ENCODE assay signal across 11 cellular contexts in genomic region chr5:91151947-91152346, GRCh38.
DNase-seq lines count a peak whose midpoint lies in the region; TF ChIP-seq lines count a peak whose summit lies in the region.
"Had no signal": no experiment of that assay in that cellular context is flagged by ENCODE, and none has a peak within 500 bp of the region (broad histone marks: within the 10 kb centered on the region; RNA-seq: fewer than 3 reads in every experiment).

No MANE protein-coding gene starts in this region.

- H3K27me3 ChIP-seq in AG04450 (ENCODE audit: control insufficient read depth, insufficient read depth, low read length), result no peaks in the 10 kb centered on the region
- H3K27me3 ChIP-seq in mesenchymal stem cell (ENCODE audit: control insufficient read depth in 1 of 2, insufficient read depth in 1 of 2, low read length in 2 of 2), result no peaks in the 10 kb centered on the region

- H3K27me3 Mint-ChIP-seq in nephron progenitor cell (ENCODE audit: low read depth, poor library complexity), result peaks cover 3% of the 10 kb centered on the region

- peaks cover 2% of the 10 kb centered on the region for H3K4me1 ChIP-seq in mesenchymal stem cell (ENCODE audit: control insufficient read depth, insufficient read depth, low read depth, low read length)

- no peak overlapping the region for H4K8ac ChIP-seq in mesenchymal stem cell (ENCODE audit: low read length)

- no peaks in the 10 kb centered on the region for H3K36me3 ChIP-seq in mesenchymal stem cell (ENCODE audit: control insufficient read depth in 1 of 2, insufficient read depth in 2 of 2, low read depth in 1 of 2, low read length in 2 of 2)

- no peak overlapping the region for H2AK5ac ChIP-seq in mesenchymal stem cell (ENCODE audit: low read length, severe bottlenecking)

- H3K23ac ChIP-seq in mesenchymal stem cell (ENCODE audit: low read length in 2 of 2), result no peak overlapping the region

- H3K9me3 Mint-ChIP-seq in nephron progenitor cell, result peaks cover 14% of the 10 kb centered on the region
- H3K9me3 Mint-ChIP-seq: activated CD4-positive, alpha-beta T cell treated with anti-CD3 and anti-CD28 coated beads, Interleukin-2, amount 10 ng/mL, durations not matched to agents 24 days and 14 days had no signal

- H2BK5ac ChIP-seq in mesenchymal stem cell (ENCODE audit: low read depth, low read length, poor library complexity, severe bottlenecking), result no peak overlapping the region

- no peak overlapping the region for H2BK12ac ChIP-seq in mesenchymal stem cell (ENCODE audit: low read length in 2 of 2)

- H3K4me2 ChIP-seq in mesenchymal stem cell (ENCODE audit: low read length, poor library complexity, severe bottlenecking), result no peak overlapping the region

- no peak overlapping the region for H2AFZ ChIP-seq in mesenchymal stem cell (ENCODE audit: low read depth, low read length)

- H3K4ac ChIP-seq in mesenchymal stem cell (ENCODE audit: low read depth in 1 of 2, low read length in 2 of 2), result no peak overlapping the region

- DNase-seq in AG04450 (ENCODE audit: low read depth, low spot score) (peak; percentile 76), NB4 (ENCODE audit: low read depth) (peak; percentile 23), coronary artery (ENCODE audit: low spot score) (peak; percentile 81), mesenchymal stem cell (peak; percentile 88), NCI-H146 (lab: John Stamatoyannopoulos, UW) (no peak), MV-4-11 (lab: John Stamatoyannopoulos, UW) (no peak), nephron progenitor cell (no peak), SW480 (ENCODE audit: low spot score) (no peak)
- DNase-seq: activated CD4-positive, alpha-beta T cell treated with anti-CD3 and anti-CD28 coated beads, Interleukin-2, amount 10 ng/mL, durations not matched to agents 24 days and 14 days; CD8-positive, alpha-beta memory T cell; stimulated activated CD4-positive, alpha-beta T cell treated with anti-CD3 and anti-CD28 coated beads, Interleukin-4, amount 100 ng/mL, for 1 hour had no signal

- no peak overlapping the region for H2BK15ac ChIP-seq in mesenchymal stem cell (ENCODE audit: low read depth, poor library complexity, severe bottlenecking)

- H2BK120ac ChIP-seq in mesenchymal stem cell (ENCODE audit: low read depth, low read length), result no peak overlapping the region

- H3K4me1 Mint-ChIP-seq in nephron progenitor cell, result peaks cover 5% of the 10 kb centered on the region
- H3K4me1 Mint-ChIP-seq: CD8-positive, alpha-beta memory T cell had no signal

- no peaks in the 10 kb centered on the region for H3K79me1 ChIP-seq in mesenchymal stem cell (replicated peaks; ENCODE audit: low read length, poor library complexity, severe bottlenecking)

- H3K9me3 ChIP-seq in AG04450 (ENCODE audit: control insufficient read depth, insufficient read depth, low read length) (peaks cover 6% of the 10 kb centered on the region), mesenchymal stem cell (ENCODE audit: control insufficient read depth, low read length) (no peaks in the 10 kb centered on the region)

- H3K27ac Mint-ChIP-seq in nephron progenitor cell, result no peak overlapping the region
- H3K27ac Mint-ChIP-seq: activated CD4-positive, alpha-beta T cell treated with anti-CD3 and anti-CD28 coated beads, Interleukin-2, amount 10 ng/mL, durations not matched to agents 24 days and 14 days; CD8-positive, alpha-beta memory T cell had no signal

- no peak for TF ChIP-seq CTCF in AG04450 (IDR thresholded peaks at IDR 0.05; ENCODE audit: low read depth, low read length)
- TF ChIP-seq CTCF in NB4 (IDR thresholded peaks at IDR 0.05; ENCODE audit: low read depth, low read length), result no peak
- no peak for TF ChIP-seq CTCF in coronary artery (IDR thresholded peaks at IDR 0.05)
- TF ChIP-seq CTCF in nephron progenitor cell (IDR thresholded peaks at IDR 0.05), result no peak

- WGBS in mesenchymal stem cell, result 53% methylated on average over 2 of the region's 2 CpGs

- CTCF ChIA-PET in AG04450 (lab: Charles Lee), result interaction anchor here (0.8 to 1.6 kb wide), 2 partner anchors 220 to 233 kb away, joined by 3 to 4 read pairs; no protein-coding TSS in a partner anchor

- H3K4me3 ChIP-seq in AG04450 (ENCODE audit: low read depth, low read length) (no peak overlapping the region), NB4 (ENCODE audit: low read depth, low read length) (no peak overlapping the region), coronary artery (no peak overlapping the region), mesenchymal stem cell (ENCODE audit: insufficient read depth in 1 of 2, low read depth in 1 of 2, low read length in 2 of 2) (no peak overlapping the region)

- H3K36me3 Mint-ChIP-seq in nephron progenitor cell (ENCODE audit: low read depth), result peaks cover 36% of the 10 kb centered on the region
- H3K36me3 Mint-ChIP-seq: CD8-positive, alpha-beta memory T cell had no signal

- POLR2A ChIA-PET in AG04450 (lab: Yijun Ruan, JAX), result no interaction called here

- H3K27ac ChIP-seq in AG04450 (ENCODE audit: low read depth, low read length) (no peak overlapping the region), coronary artery (peak overlapping the region; percentile 14 to 19), mesenchymal stem cell (ENCODE audit: low read length, poor library complexity, severe bottlenecking) (no peak overlapping the region)

- no peak overlapping the region for H3K14ac ChIP-seq in mesenchymal stem cell (ENCODE audit: low read length in 2 of 2)

- H3K9ac ChIP-seq in mesenchymal stem cell (ENCODE audit: low read length), result no peak overlapping the region

- no peak overlapping the region for H3K4me3 Mint-ChIP-seq in nephron progenitor cell
- H3K4me3 Mint-ChIP-seq: activated CD4-positive, alpha-beta T cell treated with anti-CD3 and anti-CD28 coated beads, Interleukin-2, amount 10 ng/mL, durations not matched to agents 24 days and 14 days; CD8-positive, alpha-beta memory T cell had no signal

- H4K91ac ChIP-seq in mesenchymal stem cell (ENCODE audit: low read length), result no peak overlapping the region

- no peak for TF ChIP-seq POLR2A in NB4 (IDR thresholded peaks at IDR 0.05; ENCODE audit: extremely low read depth, insufficient read length)

- no peak overlapping the region for H3K18ac ChIP-seq in mesenchymal stem cell (ENCODE audit: low read depth in 1 of 2, low read length in 2 of 2)

Comparison
In these comparisons a context has a peak if more than half of its experiments do, and no peak if none do; other contexts are left out.
1. DNase-seq: peak in AG04450 (single experiment), NB4 (single experiment), coronary artery (single experiment) and mesenchymal stem cell (single experiment); none in NCI-H146 (single experiment), MV-4-11 (single experiment), nephron progenitor cell (single experiment) and SW480 (single experiment).
2. H3K27ac ChIP-seq: peak in coronary artery (2 of 2); none in AG04450 (single experiment) and mesenchymal stem cell (single experiment).